ENCODE assay signal across 23 cellular contexts in genomic region chr20:19956976-19957375, GRCh38.
"Had no signal": no experiment of that assay in that cellular context is flagged by ENCODE, and none has a peak within 500 bp of the region (broad histone marks: within the 10 kb centered on the region; RNA-seq: fewer than 3 reads in every experiment).

No MANE protein-coding gene starts in this region.

- DNase-seq: dermis blood vessel endothelial cell; effector memory CD4-positive, alpha-beta T cell; erythroblast; foreskin fibroblast; gastrocnemius medialis; heart left ventricle; kidney; mesenchymal stem cell; mucosa of descending colon; naive B cell; spleen; stimulated activated CD4-positive, alpha-beta T cell treated with anti-CD3 and anti-CD28 coated beads, Interleukin-4, amount 100 ng/mL, for 4 hours; thyroid gland; trophoblast cell had no signal

- H3K79me2 ChIP-seq: hepatocyte, parathyroid adenoma had no signal

- H3K4me1 ChIP-seq: gastrocnemius medialis, parathyroid adenoma had no signal

- H3K4me3 ChIP-seq: coronary artery, gastrocnemius medialis, heart left ventricle, hepatocyte, lung, mucosa of descending colon, spleen, thyroid gland had no signal

- H3K27me3 ChIP-seq: gastrocnemius medialis, heart left ventricle, hepatocyte, spleen, thyroid gland had no signal

- H3K4me2 ChIP-seq: hepatocyte had no signal

- H3K9me3 ChIP-seq: gastrocnemius medialis, heart left ventricle, mucosa of descending colon, spleen, thyroid gland had no signal

- H3K9ac ChIP-seq: parathyroid adenoma had no signal

- H2AFZ ChIP-seq: hepatocyte, parathyroid adenoma had no signal

- H3K27ac ChIP-seq: coronary artery, gastrocnemius medialis, heart left ventricle, hepatocyte, parathyroid adenoma, spleen, thyroid gland had no signal

- FAIRE-seq: endothelial cell of umbilical vein, kidney had no signal

- ATAC-seq: gastrocnemius medialis; heart left ventricle; left lobe of liver; mucosa of descending colon; natural killer cell treated with Interleukin-12 subunit alpha and Interleukin-12 subunit beta and Interleukin-15 and Interleukin-18, amount 100 ng/mL, for 72 hours; sciatic nerve; stimulated activated memory B cell treated with anti-CD40 and anti-IgM and Interleukin-4, amounts not matched to agents 10 μg/mL and 1 μg/mL and 100 μg/mL, for 72 hours had no signal
